ENCODE assay signal across 22 cellular contexts in genomic region chr10:130935897-130936550, GRCh38.
DNase-seq lines count a peak whose midpoint lies in the region; ATAC-seq, FAIRE-seq and TF ChIP-seq lines count a peak whose summit lies in the region.
"Had no signal": no experiment of that assay in that cellular context is flagged by ENCODE, and none has a peak within 500 bp of the region (broad histone marks: within the 10 kb centered on the region; RNA-seq: fewer than 3 reads in every experiment).

No MANE protein-coding gene starts in this region.

- H3K36me3 ChIP-seq in HepG2 (replicated peaks in 1 of 2; ENCODE audit: control insufficient read depth in 1 of 2, insufficient read depth in 2 of 2, low read length in 2 of 2) (no peaks in the 10 kb centered on the region), right lobe of liver (no peaks in the 10 kb centered on the region), endodermal cell (ENCODE audit: control insufficient read depth, insufficient read depth, low read length) (no peaks in the 10 kb centered on the region), mucosa of descending colon (ENCODE audit: low read depth) (no peaks in the 10 kb centered on the region)

- TF ChIP-seq CTCF in HepG2 (CRISPR knock-in tag; IDR thresholded peaks at IDR 0.05) (no peak), right lobe of liver (IDR thresholded peaks at IDR 0.05) (no peak), endodermal cell (conservative IDR thresholded peaks at IDR 0.05) (peak; percentile 54), nephron (IDR thresholded peaks at IDR 0.05; ENCODE audit: unreplicated experiment in 3 of 3) (no peak), mucosa of descending colon (IDR thresholded peaks at IDR 0.05) (no peak)

- CTCF ChIA-PET in HepG2 (lab: Yijun Ruan, JAX; ENCODE audit: low intra/inter-chr PET ratio, low total read pairs) = no interaction called here

- H3K9ac ChIP-seq in HepG2 (ENCODE audit: insufficient read depth, low read depth, low read length) (no peak overlapping the region), endodermal cell (ENCODE audit: extremely low read depth, low read length, poor library complexity, severe bottlenecking) (no peak overlapping the region)
- H3K9ac ChIP-seq: GM23248, KMS-11 had no signal

- no peak overlapping the region for H3K4me3 Mint-ChIP-seq in endodermal cell
- peak overlapping the region in 1 of 3 experiments; percentile 29 for H3K4me3 Mint-ChIP-seq in nephron
- H3K4me3 Mint-ChIP-seq: B cell; CD4-positive, CD25-positive, alpha-beta regulatory T cell had no signal

- in situ Hi-C loops in HepG2 (cut with HindIII; ENCODE audit: extremely low pct_ligation_motif_present, low pct_unique_long_range_greater_than_20kb) = no loop called here

- no peak overlapping the region for H3K27ac ChIP-seq in HepG2 (ENCODE audit: extremely low read length, insufficient read depth, low read length)
- no peak overlapping the region for H3K27ac ChIP-seq in right lobe of liver
- H3K27ac ChIP-seq in endodermal cell (ENCODE audit: low read depth, low read length) = no peak overlapping the region
- H3K27ac ChIP-seq: 22Rv1, GM23248, KMS-11 had no signal

- H3K27ac Mint-ChIP-seq in endodermal cell = no peak overlapping the region
- peak overlapping the region; percentile 11 to 74 (median 15) for H3K27ac Mint-ChIP-seq in nephron
- H3K27ac Mint-ChIP-seq: B cell; CD4-positive, CD25-positive, alpha-beta regulatory T cell had no signal

- H3K4me2 ChIP-seq in HepG2 (ENCODE audit: low read depth, low read length) = no peak overlapping the region
- H3K4me2 ChIP-seq: KMS-11 had no signal

- no peak for TF ChIP-seq RAD21 in HepG2 (CRISPR knock-in tag; IDR thresholded peaks at IDR 0.05)

- H3K27me3 ChIP-seq in HepG2 (ENCODE audit: control insufficient read depth in 1 of 2, insufficient read depth in 2 of 2, low read length in 2 of 2) (peaks cover 4 to 10% of the 10 kb centered on the region in 2 experiments; a peak in 3 of 5 replicates), right lobe of liver (no peaks in the 10 kb centered on the region), endodermal cell (ENCODE audit: control insufficient read depth, insufficient read depth, low read length, poor library complexity, severe bottlenecking) (no peaks in the 10 kb centered on the region)

- ATAC-seq in HepG2 = no peak
- no peak for ATAC-seq in right lobe of liver
- no peak for ATAC-seq in mucosa of descending colon
- ATAC-seq in GM21515 (IDR thresholded peaks at IDR 0.05; ENCODE audit: unreplicated experiment) = no peak

- TF ChIP-seq POLR2A in HepG2 (IDR thresholded peaks at IDR 0.05; ENCODE audit: insufficient read depth in 1 of 2, low read depth in 2 of 2, low read length in 2 of 2) (no peak), right lobe of liver (IDR thresholded peaks at IDR 0.05) (no peak)

- no peak for FAIRE-seq in HepG2 (lab: Jason Lieb, UNC)

- no peaks in the 10 kb centered on the region for H4K20me1 ChIP-seq in HepG2 (ENCODE audit: insufficient read depth, low read length)

- no peak for DNase-seq in HepG2 (ENCODE audit: low spot score)
- no peak for DNase-seq in right lobe of liver
- DNase-seq in endodermal cell = peak; percentile 61
- no peak for DNase-seq in mucosa of descending colon
- DNase-seq in anterior cingulate cortex (lab: John Stamatoyannopoulos, UW) = no peak
- DNase-seq in DMS53 (lab: John Stamatoyannopoulos, UW) = no peak
- DNase-seq: Caco-2; CD4-positive, CD25-positive, alpha-beta regulatory T cell; GF-D8; GM23248; MV-4-11; NCI-H1417 treated with DMSO at 0.1 percent for 48 hours; NCI-H187 treated with DMSO at 0.1 percent for 48 hours; NCI-H2227 treated with DMSO at 0.1 percent for 48 hours; NCI-H510A treated with DMSO at 0.1 percent for 48 hours; NCI-H774; SHP77 had no signal

- intact Hi-C loops in HepG2 (cut with micrococcal nuclease; ENCODE audit: unreplicated experiment) = no loop called here
- intact Hi-C loops in right lobe of liver (cut with DNase I) = no loop called here
- intact Hi-C loops in mucosa of descending colon (cut with DNase I, micrococcal nuclease) = no loop called here

- peaks cover 22% of the 10 kb centered on the region for H3K4me1 Mint-ChIP-seq in endodermal cell
- H3K4me1 Mint-ChIP-seq in nephron = peaks cover 38% of the 10 kb centered on the region
- H3K4me1 Mint-ChIP-seq: B cell; CD4-positive, CD25-positive, alpha-beta regulatory T cell had no signal

- no peak for TF ChIP-seq EP300 in HepG2 (IDR thresholded peaks at IDR 0.05; ENCODE audit: low read depth in 2 of 2, low read length in 2 of 2)
- no peak for TF ChIP-seq EP300 in HepG2 (CRISPR knock-in tag; IDR thresholded peaks at IDR 0.05; ENCODE audit: borderline replicate concordance)

- H3K27me3 Mint-ChIP-seq in endodermal cell (ENCODE audit: insufficient read depth) (no peaks in the 10 kb centered on the region), nephron (ENCODE audit: low read depth) (peaks cover 47% of the 10 kb centered on the region)
- H3K27me3 Mint-ChIP-seq: B cell; CD4-positive, CD25-positive, alpha-beta regulatory T cell had no signal

- H3K9me3 ChIP-seq in HepG2 (ENCODE audit: low read length) (no peaks in the 10 kb centered on the region), right lobe of liver (no peaks in the 10 kb centered on the region), endodermal cell (ENCODE audit: control insufficient read depth, low read length) (no peaks in the 10 kb centered on the region), mucosa of descending colon (no peaks in the 10 kb centered on the region)
- H3K9me3 ChIP-seq: Caco-2 had no signal

- H3K9me3 Mint-ChIP-seq in endodermal cell = no peaks in the 10 kb centered on the region
- peaks cover 2% of the 10 kb centered on the region for H3K9me3 Mint-ChIP-seq in nephron

- H3K4me1 ChIP-seq in HepG2 (ENCODE audit: insufficient read depth, low read length) = no peaks in the 10 kb centered on the region
- H3K4me1 ChIP-seq in right lobe of liver = no peaks in the 10 kb centered on the region
- H3K4me1 ChIP-seq in endodermal cell (ENCODE audit: control insufficient read depth, insufficient read depth, low read length) = no peaks in the 10 kb centered on the region
- no peaks in the 10 kb centered on the region for H3K4me1 ChIP-seq in mucosa of descending colon (ENCODE audit: low read depth)

- no peak overlapping the region for H3K4me3 ChIP-seq in HepG2 (replicated peaks in 1 of 3; ENCODE audit: insufficient read depth in 1 of 3, low read depth in 2 of 3, low read length in 3 of 3)
- H3K4me3 ChIP-seq in right lobe of liver = no peak overlapping the region
- no peak overlapping the region for H3K4me3 ChIP-seq in endodermal cell (ENCODE audit: low read length)
- no peak overlapping the region for H3K4me3 ChIP-seq in mucosa of descending colon
- H3K4me3 ChIP-seq: GM23248 had no signal

- WGBS in HepG2 (ENCODE audit: low lambda C conversion rate) = 15% methylated on average over 5 of the region's 9 CpGs
- 18% methylated on average over 5 of the region's 9 CpGs for WGBS in right lobe of liver (ENCODE audit: insufficient coverage, low coverage, low lambda C conversion rate, missing lambda C conversion rate)
- 89 to 94% methylated on average over 7 to 9 of the region's 9 CpGs for WGBS in endodermal cell (ENCODE audit: insufficient coverage in 1 of 2, insufficient read length in 1 of 2), 2 experiments

- BruUV-seq in HepG2 (replicated peaks; lab: Mats Ljungman, UMichigan) = no TSS peak

- H2AFZ ChIP-seq in HepG2 (ENCODE audit: low read length) = no peak overlapping the region
- H2AFZ ChIP-seq: GM23248 had no signal

- POLR2A ChIA-PET in HepG2 (lab: Yijun Ruan, JAX) = no interaction called here

- H3K36me3 Mint-ChIP-seq in endodermal cell (ENCODE audit: low read depth) (no peaks in the 10 kb centered on the region), nephron (ENCODE audit: low read depth) (no peaks in the 10 kb centered on the region)
- H3K36me3 Mint-ChIP-seq: CD4-positive, CD25-positive, alpha-beta regulatory T cell had no signal

- no peaks in the 10 kb centered on the region for H3K79me2 ChIP-seq in HepG2 (ENCODE audit: insufficient read depth, low read length)

TF ChIP-seq in HepG2, 621 proteins besides CTCF, POLR2A, EP300 and RAD21 (continues in another document):
- no peak for TF ChIP-seq ZNF326 (CRISPR knock-in tag; IDR thresholded peaks at IDR 0.05; ENCODE audit: borderline replicate concordance)
- no peak for TF ChIP-seq RNF219 (CRISPR knock-in tag; IDR thresholded peaks at IDR 0.05)
- peak; percentile 93 for TF ChIP-seq USF2 (IDR thresholded peaks at IDR 0.05; ENCODE audit: low read depth, low read length)
- no peak for TF ChIP-seq USF2 (CRISPR knock-in tag; IDR thresholded peaks at IDR 0.05; ENCODE audit: borderline replicate concordance)
- peak; percentile 91 for TF ChIP-seq RAD51 (IDR thresholded peaks at IDR 0.05; ENCODE audit: borderline replicate concordance)
- no peak for TF ChIP-seq ARNTL (CRISPR knock-in tag; IDR thresholded peaks at IDR 0.05)
